8 cellular contexts compared by ENCODE assay signal in genomic region chr17:980406-981291, GRCh38. TPM values are rescaled to one million over a fixed set of nuclear protein-coding genes. Genes with fewer than 3 reads are reported as not detected.
A peak's percentile ranks its signal among the peaks of the same experiment; 100 is the strongest.
DNase-seq lines count a peak whose midpoint lies in the region; ATAC-seq and TF ChIP-seq lines count a peak whose summit lies in the region.

No MANE protein-coding gene starts in this region.

- DNase-seq in COR-L47 (lab: John Stamatoyannopoulos, UW) (peak; percentile 72), NCI-H460 (ENCODE audit: extremely low read depth, low read depth) (peak; percentile 89), coronary artery (ENCODE audit: low spot score) (no peak), left kidney (ENCODE audit: low read depth, low spot score) (peak; percentile 96)
- DNase-seq in activated CD4-positive, alpha-beta T cell treated with anti-CD3 and anti-CD28 coated beads for 4 hours: peak; percentile 75 to 76
- peak; percentile 73 to 77 for DNase-seq in stimulated activated CD4-positive, alpha-beta T cell treated with anti-CD3 and anti-CD28 coated beads, Interleukin-2, amount 100 ng/mL, for 24 hours

- ATAC-seq in HG03060 (IDR thresholded peaks at IDR 0.05; ENCODE audit: low read depth, unreplicated experiment) (peak; percentile 47), HG02885 (IDR thresholded peaks at IDR 0.05; ENCODE audit: poor library complexity, unreplicated experiment) (no peak)

- peak overlapping the region; percentile 93 for H3K4me3 ChIP-seq in coronary artery

- H3K27ac ChIP-seq in coronary artery: peak overlapping the region; percentile 61 to 94

- TF ChIP-seq CTCF in coronary artery (IDR thresholded peaks at IDR 0.05): peak; percentile 66

RNA-seq across cellular contexts. Expression of gene NXN, which starts 1.1 kb away (rescaled TPM):
- 12.3 and 13.7 TPM in 2 replicates for total RNA-seq in NCI-H460 (2014; rRNA removed; shearing (Covaris generic))
- polyA plus RNA-seq in NCI-H460 (2014; cell fraction: nucleus; rRNA removed): 18.7 and 26.0 TPM in 2 replicates

RNA-seq across cellular contexts. Expression of gene TIMM22, which starts 16.3 kb away (rescaled TPM):
- 18.5 and 21.1 TPM in 2 replicates for total RNA-seq in NCI-H460 (2014; rRNA removed; shearing (Covaris generic))
- polyA plus RNA-seq in NCI-H460 (2014; cell fraction: nucleus; rRNA removed): 13.5 and 18.6 TPM in 2 replicates
